24 cellular contexts compared by ENCODE assay signal in the genomic region with DNA sequence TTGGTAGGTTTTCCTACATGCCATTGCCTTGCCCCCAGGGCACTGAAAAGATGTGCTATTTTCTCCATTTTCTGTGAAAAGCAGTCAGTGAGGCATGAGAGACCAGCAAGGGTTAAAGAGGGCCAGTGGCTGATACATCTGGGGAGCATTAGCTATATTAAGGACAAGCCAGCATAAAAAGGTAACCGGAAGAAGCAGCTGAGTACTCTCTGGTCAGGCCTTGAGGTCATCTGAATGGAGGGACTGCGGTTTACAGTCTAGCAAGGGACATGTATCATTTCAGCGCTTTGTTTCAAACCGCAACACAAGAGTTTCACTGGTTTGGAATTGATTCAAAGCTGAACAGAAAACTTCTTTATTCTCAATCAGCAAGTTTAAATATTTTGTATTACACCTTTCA.
A peak's percentile ranks its signal among the peaks of the same experiment; 100 is the strongest.
DNase-seq lines count a peak whose midpoint lies in the region; ATAC-seq, FAIRE-seq and TF ChIP-seq lines count a peak whose summit lies in the region.
"Had no signal": no experiment of that assay in that cellular context is flagged by ENCODE, and none has a peak within 500 bp of the region (broad histone marks: within the 10 kb centered on the region; RNA-seq: fewer than 3 reads in every experiment).

No MANE protein-coding gene starts in this region.

- no peak overlapping the region for H3K9ac ChIP-seq in K562 (ENCODE audit: insufficient read depth in 1 of 2, low read depth in 2 of 2, low read length in 2 of 2)

- TF ChIP-seq RAD21 in K562 (CRISPR knock-in tag; conservative IDR thresholded peaks at IDR 0.05 in 1 of 2, IDR thresholded peaks at IDR 0.05 in 1 of 2) = no peak

- H3K9me3 ChIP-seq in K562 (replicated peaks; ENCODE audit: control insufficient read depth, insufficient read depth, low read depth, low read length) = no peaks in the 10 kb centered on the region
- peaks cover 0 to 5% of the 10 kb centered on the region in 2 donors for H3K9me3 ChIP-seq in left lung

- no peak for TF ChIP-seq CTCF in GM12865 (IDR thresholded peaks at IDR 0.05; ENCODE audit: insufficient read depth, low read depth, low read length, missing control alignments)
- TF ChIP-seq CTCF in K562 (IDR thresholded peaks at IDR 0.05 in 2 of 3, conservative IDR thresholded peaks at IDR 0.05 in 1 of 3; ENCODE audit: insufficient read depth in 2 of 3, low read depth in 1 of 3, low read length in 3 of 3) = no peak
- no peak for TF ChIP-seq CTCF in left lung (IDR thresholded peaks at IDR 0.05)

- CTCF ChIA-PET in K562 (lab: Yijun Ruan, JAX; ENCODE audit: low intra/inter-chr PET ratio) = no interaction called here

- intact Hi-C loops in K562 (cut with micrococcal nuclease) (loop anchor here (1.0 kb wide), 2 partner anchors 124 to 140 kb away; no protein-coding TSS in a partner anchor), left lung (cut with DNase I) (no loop called here)

- in situ Hi-C loops in K562 (cut with MboI) = no loop called here

- H3K9me1 ChIP-seq in K562 (ENCODE audit: control insufficient read depth, insufficient read depth, low read length) = no peaks in the 10 kb centered on the region

- FAIRE-seq in K562 (lab: Jason Lieb, UNC) = no peak
- FAIRE-seq: GM18507 had no signal

- H3K36me3 ChIP-seq in K562 (ENCODE audit: control insufficient read depth, insufficient read depth, low read length) (no peaks in the 10 kb centered on the region), left lung (no peaks in the 10 kb centered on the region)

- WGBS in K562 (ENCODE audit: insufficient coverage, low coverage, missing lambda C conversion rate) = 38% methylated on average over 4 of the region's 4 CpGs

- no TSS peak for BruUV-seq in K562 (replicated peaks; lab: Mats Ljungman, UMichigan)

- no peak overlapping the region for H2AFZ ChIP-seq in K562 (ENCODE audit: low read depth, low read length)

- H3K4me1 ChIP-seq in K562 (replicated peaks in 1 of 2; ENCODE audit: control insufficient read depth in 2 of 2, insufficient read depth in 2 of 2, low read length in 2 of 2) = no peaks in the 10 kb centered on the region
- no peaks in the 10 kb centered on the region for H3K4me1 ChIP-seq in left lung

- no peaks in the 10 kb centered on the region for H4K20me1 ChIP-seq in K562 (replicated peaks; ENCODE audit: control insufficient read depth, insufficient read depth, low read length)

- ATAC-seq in K562 (peak; percentile 53; the same call in 1 of the 3 replicates), left lung (no peak), HG03039 (IDR thresholded peaks at IDR 0.05; ENCODE audit: unreplicated experiment) (no peak)
- ATAC-seq: PC-3, T-helper 17 cell had no signal

- no peaks in the 10 kb centered on the region for H3K27me3 ChIP-seq in K562 (ENCODE audit: control insufficient read depth in 2 of 2, insufficient read depth in 2 of 2, low read length in 2 of 2)
- no peaks in the 10 kb centered on the region for H3K27me3 ChIP-seq in left lung

- no peak overlapping the region for H3K4me2 ChIP-seq in K562 (ENCODE audit: insufficient read depth, low read length)

- POLR2A ChIA-PET in K562 (lab: Yijun Ruan, JAX) = no interaction called here

- H3K79me2 ChIP-seq in K562 (ENCODE audit: control insufficient read depth, insufficient read depth, low read length) = no peaks in the 10 kb centered on the region

- no peak for TF ChIP-seq POLR2A in K562 (conservative IDR thresholded peaks at IDR 0.05)

- DNase-seq in GM12865 (ENCODE audit: low read depth) = peak; percentile 19
- peak; percentile 66 for DNase-seq in RPMI8226
- DNase-seq in K562 (ENCODE audit: extremely low read depth in 1 of 4, low spot score in 3 of 4) = peak in 1 of 4 experiments; percentile 10
- DNase-seq in SKM-1 treated with dmso at 0.1 percent for 144 hours (lab: John Stamatoyannopoulos, UW; ENCODE audit: unreplicated experiment) = no peak
- no peak for DNase-seq in left lung
- DNase-seq in NCI-H2081 (lab: John Stamatoyannopoulos, UW) = no peak
- DNase-seq: ACHN; Calu3; DMS79 treated with DMSO at 0.1 percent for 48 hours; GF-D8; H9; Karpas-422; NCI-H1436 treated with DMSO at 0.1 percent for 48 hours; NCI-H187 treated with DMSO at 0.1 percent for 48 hours; NCI-H2107; NCI-H524 treated with DMSO at 0.1 percent for 48 hours; NCI-H774; NK-92 treated with Interleukin-12 subunit alpha and Interleukin-12 subunit beta, amount 100 ng/mL, for 24 hours; PC-3; Right ventricle myocardium superior; T-helper 17 cell had no signal

- H3K27ac ChIP-seq in K562 (ENCODE audit: extremely low read depth, low read depth, low read length) (no peak overlapping the region), left lung (no peak overlapping the region)
- H3K27ac ChIP-seq: HL-60 had no signal

- no peak overlapping the region for H3K4me3 ChIP-seq in GM12865 (ENCODE audit: low read depth, low read length)
- H3K4me3 ChIP-seq in K562 = no peak overlapping the region
- H3K4me3 ChIP-seq in left lung = no peak overlapping the region

- no peak for TF ChIP-seq EP300 in K562 (IDR thresholded peaks at IDR 0.05; ENCODE audit: low read length)

TF ChIP-seq in K562, 482 proteins besides CTCF, POLR2A, EP300 and RAD21:
- TF ChIP-seq GABPA (tag; conservative IDR thresholded peaks at IDR 0.05; ENCODE audit: low read depth) = peak; percentile 32; the same call in 1 of the 2 replicates
- TF ChIP-seq, protein P1, sequence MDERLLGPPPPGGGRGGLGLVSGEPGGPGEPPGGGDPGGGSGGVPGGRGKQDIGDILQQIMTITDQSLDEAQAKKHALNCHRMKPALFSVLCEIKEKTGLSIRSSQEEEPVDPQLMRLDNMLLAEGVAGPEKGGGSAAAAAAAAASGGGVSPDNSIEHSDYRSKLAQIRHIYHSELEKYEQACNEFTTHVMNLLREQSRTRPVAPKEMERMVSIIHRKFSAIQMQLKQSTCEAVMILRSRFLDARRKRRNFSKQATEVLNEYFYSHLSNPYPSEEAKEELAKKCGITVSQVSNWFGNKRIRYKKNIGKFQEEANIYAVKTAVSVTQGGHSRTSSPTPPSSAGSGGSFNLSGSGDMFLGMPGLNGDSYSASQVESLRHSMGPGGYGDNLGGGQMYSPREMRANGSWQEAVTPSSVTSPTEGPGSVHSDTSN (CRISPR knock-in tag; IDR thresholded peaks at IDR 0.05; ENCODE audit: low read depth) = no peak
- TF ChIP-seq, protein P1 (tag; conservative IDR thresholded peaks at IDR 0.05; ENCODE audit: low read depth) = 0 out of 2 replicates have a peak, but pooled peaks have one; percentile 11
- TF ChIP-seq BHLHE40 (IDR thresholded peaks at IDR 0.05; ENCODE audit: low read length) = no peak
TF ChIP-seq in K562: peak in this region for 2.

Comparison
In these comparisons a context has a peak if more than half of its experiments do, and no peak if none do; other contexts are left out.
1. DNase-seq: peak in GM12865 (single experiment) and RPMI8226 (single experiment); none in SKM-1 treated with dmso at 0.1 percent for 144 hours (single experiment), left lung (0 of 2) and NCI-H2081 (0 of 2).